In genomic region chr12:5204831-5205230, GRCh38 we compare ENCODE assay signal across 25 cellular contexts.
"Had no signal": no experiment of that assay in that cellular context is flagged by ENCODE, and none has a peak within 500 bp of the region (broad histone marks: within the 10 kb centered on the region; RNA-seq: fewer than 3 reads in every experiment).

No MANE protein-coding gene starts in this region.

- FAIRE-seq: astrocyte had no signal

- H3K27me3 ChIP-seq: brain microvascular endothelial cell, foreskin keratinocyte, gastrocnemius medialis had no signal

- H3K9me3 ChIP-seq: esophagus muscularis mucosa, gastrocnemius medialis, heart left ventricle had no signal

- H3K36me3 ChIP-seq: brain microvascular endothelial cell, esophagus muscularis mucosa, gastrocnemius medialis, heart left ventricle had no signal

- H3K4me1 ChIP-seq: foreskin keratinocyte had no signal

- H3K4me3 ChIP-seq: coronary artery, esophagus muscularis mucosa, gastrocnemius medialis, heart left ventricle had no signal

- DNase-seq: activated B cell treated with CpG ODN at 0.5 μM for 24 hours; activated CD4-positive, alpha-beta T cell treated with anti-CD3 and anti-CD28 coated beads for 48 hours; activated CD4-positive, alpha-beta T cell treated with anti-CD3 and anti-CD28 coated beads, Interleukin-2, amount 50 U/mL, for 1 hour; activated CD4-positive, alpha-beta T cell treated with anti-CD3 and anti-CD28 coated beads, Interleukin-2, amount 50 U/mL, for 48 hours; activated CD8-positive, alpha-beta memory T cell treated with anti-CD3 and anti-CD28 coated beads for 24 hours; activated CD8-positive, alpha-beta T cell treated with anti-CD3 and anti-CD28 coated beads for 36 hours; activated effector memory CD4-positive, alpha-beta T cell treated with Interleukin-2 at 50 U/mL for 16 hours; activated gamma-delta T cell treated with Interleukin-2 at 50 U/mL for 16 hours; activated naive CD4-positive, alpha-beta T cell treated with anti-CD3 and anti-CD28 coated beads, Interleukin-2, amount 50 U/mL, for 16 hours; activated naive CD4-positive, alpha-beta T cell treated with Interleukin-2 at 50 U/mL for 16 hours; activated T-cell treated with anti-CD3 and anti-CD28 coated beads, Interleukin-2, amount 50 U/mL, for 4 hours; amniotic stem cell; anterior cingulate cortex; brain microvascular endothelial cell; dermis blood vessel endothelial cell; effector CD4-positive, alpha-beta T cell; effector memory CD8-positive, alpha-beta T cell; erythroblast; foreskin keratinocyte; gastrocnemius medialis; glutamatergic neuron; heart left ventricle had no signal

- H3K27ac ChIP-seq: brain microvascular endothelial cell, coronary artery, esophagus muscularis mucosa, foreskin keratinocyte, gastrocnemius medialis, heart left ventricle had no signal
